ENCODE assay signal across 1 cellular context in the genomic region with DNA sequence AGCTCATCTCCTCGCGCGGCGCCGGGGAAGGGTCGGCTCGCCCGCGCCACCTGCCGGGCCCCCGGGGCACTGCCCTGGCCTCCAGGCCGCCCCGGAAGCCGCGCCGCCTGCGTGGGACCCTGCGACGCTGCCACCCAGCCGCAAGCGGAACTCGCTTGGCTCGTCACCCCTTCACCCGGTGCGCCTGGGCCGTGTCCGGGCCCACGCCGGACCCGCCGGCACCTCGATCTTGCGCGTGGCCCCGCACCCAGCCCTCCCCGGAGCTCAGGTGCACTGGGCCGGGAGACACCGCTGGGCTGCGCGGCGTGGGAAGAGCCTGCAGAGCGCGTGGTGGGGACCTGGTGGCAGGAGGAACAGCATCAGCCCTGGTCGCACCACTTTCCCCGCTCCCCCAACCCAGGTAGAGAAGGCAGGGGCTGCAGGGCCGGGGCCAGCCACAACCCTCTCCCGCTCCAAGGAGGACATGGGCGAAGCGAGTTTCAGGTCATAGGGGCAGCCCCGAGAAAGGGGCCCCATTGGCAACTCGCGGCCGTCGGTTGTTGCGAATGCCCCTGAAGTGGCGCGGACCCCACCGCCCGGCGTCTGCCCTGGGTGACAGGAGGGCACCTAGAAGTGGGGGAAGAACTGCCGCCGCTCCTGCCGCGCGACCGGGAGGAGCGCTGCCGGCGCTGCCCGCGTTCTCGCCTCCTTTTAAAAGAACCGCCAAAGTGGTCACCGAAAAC.
TF ChIP-seq lines count a peak whose summit lies in the region.

No MANE protein-coding gene starts in this region.

TF ChIP-seq in HepG2, 621 proteins besides CTCF, POLR2A, EP300 and RAD21 (continued from another document and continues in another):
- TF ChIP-seq, protein P1, sequence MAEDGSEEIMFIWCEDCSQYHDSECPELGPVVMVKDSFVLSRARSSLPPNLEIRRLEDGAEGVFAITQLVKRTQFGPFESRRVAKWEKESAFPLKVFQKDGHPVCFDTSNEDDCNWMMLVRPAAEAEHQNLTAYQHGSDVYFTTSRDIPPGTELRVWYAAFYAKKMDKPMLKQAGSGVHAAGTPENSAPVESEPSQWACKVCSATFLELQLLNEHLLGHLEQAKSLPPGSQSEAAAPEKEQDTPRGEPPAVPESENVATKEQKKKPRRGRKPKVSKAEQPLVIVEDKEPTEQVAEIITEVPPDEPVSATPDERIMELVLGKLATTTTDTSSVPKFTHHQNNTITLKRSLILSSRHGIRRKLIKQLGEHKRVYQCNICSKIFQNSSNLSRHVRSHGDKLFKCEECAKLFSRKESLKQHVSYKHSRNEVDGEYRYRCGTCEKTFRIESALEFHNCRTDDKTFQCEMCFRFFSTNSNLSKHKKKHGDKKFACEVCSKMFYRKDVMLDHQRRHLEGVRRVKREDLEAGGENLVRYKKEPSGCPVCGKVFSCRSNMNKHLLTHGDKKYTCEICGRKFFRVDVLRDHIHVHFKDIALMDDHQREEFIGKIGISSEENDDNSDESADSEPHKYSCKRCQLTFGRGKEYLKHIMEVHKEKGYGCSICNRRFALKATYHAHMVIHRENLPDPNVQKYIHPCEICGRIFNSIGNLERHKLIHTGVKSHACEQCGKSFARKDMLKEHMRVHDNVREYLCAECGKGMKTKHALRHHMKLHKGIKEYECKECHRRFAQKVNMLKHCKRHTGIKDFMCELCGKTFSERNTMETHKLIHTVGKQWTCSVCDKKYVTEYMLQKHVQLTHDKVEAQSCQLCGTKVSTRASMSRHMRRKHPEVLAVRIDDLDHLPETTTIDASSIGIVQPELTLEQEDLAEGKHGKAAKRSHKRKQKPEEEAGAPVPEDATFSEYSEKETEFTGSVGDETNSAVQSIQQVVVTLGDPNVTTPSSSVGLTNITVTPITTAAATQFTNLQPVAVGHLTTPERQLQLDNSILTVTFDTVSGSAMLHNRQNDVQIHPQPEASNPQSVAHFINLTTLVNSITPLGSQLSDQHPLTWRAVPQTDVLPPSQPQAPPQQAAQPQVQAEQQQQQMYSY (CRISPR knock-in tag; IDR thresholded peaks at IDR 0.05): no peak
- peak; percentile 61; the same call in 1 of the 2 replicates for TF ChIP-seq ZNF598 (CRISPR knock-in tag; IDR thresholded peaks at IDR 0.05; ENCODE audit: borderline replicate concordance)
- 0 out of 2 replicates have a peak, but pooled peaks have one; percentile 80 for TF ChIP-seq NFATC3 (CRISPR knock-in tag; IDR thresholded peaks at IDR 0.05)
- TF ChIP-seq SATB2 (CRISPR knock-in tag; IDR thresholded peaks at IDR 0.05): no peak
- peak; percentile 81; the same call in 1 of the 2 replicates for TF ChIP-seq BRCA1 (CRISPR knock-in tag; IDR thresholded peaks at IDR 0.05)
- TF ChIP-seq MEIS1 (CRISPR knock-in tag; IDR thresholded peaks at IDR 0.05; ENCODE audit: borderline replicate concordance): no peak
- TF ChIP-seq ATF7 (IDR thresholded peaks at IDR 0.05): no peak
- TF ChIP-seq ATF7 (CRISPR knock-in tag; IDR thresholded peaks at IDR 0.05): peak; percentile 61; the same call in 1 of the 2 replicates
- no peak for TF ChIP-seq KDM1A (CRISPR knock-in tag; IDR thresholded peaks at IDR 0.05)
- TF ChIP-seq SP5 (CRISPR knock-in tag; IDR thresholded peaks at IDR 0.05; ENCODE audit: borderline replicate concordance, low read depth): no peak
- no peak for TF ChIP-seq NFKBIZ (CRISPR knock-in tag; IDR thresholded peaks at IDR 0.05)
- peak; percentile 90 for TF ChIP-seq HOXA3 (CRISPR knock-in tag; IDR thresholded peaks at IDR 0.05)
- TF ChIP-seq TFAP4 (IDR thresholded peaks at IDR 0.05; ENCODE audit: borderline replicate concordance, low read depth): 0 out of 2 replicates have a peak, but pooled peaks have one; percentile 4
- no peak for TF ChIP-seq ZNF263 (CRISPR knock-in tag; IDR thresholded peaks at IDR 0.05)
- TF ChIP-seq LCORL (IDR thresholded peaks at IDR 0.05): no peak
- no peak for TF ChIP-seq LCORL (CRISPR knock-in tag; IDR thresholded peaks at IDR 0.05)
- TF ChIP-seq, protein P2, sequence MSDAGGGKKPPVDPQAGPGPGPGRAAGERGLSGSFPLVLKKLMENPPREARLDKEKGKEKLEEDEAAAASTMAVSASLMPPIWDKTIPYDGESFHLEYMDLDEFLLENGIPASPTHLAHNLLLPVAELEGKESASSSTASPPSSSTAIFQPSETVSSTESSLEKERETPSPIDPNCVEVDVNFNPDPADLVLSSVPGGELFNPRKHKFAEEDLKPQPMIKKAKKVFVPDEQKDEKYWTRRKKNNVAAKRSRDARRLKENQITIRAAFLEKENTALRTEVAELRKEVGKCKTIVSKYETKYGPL (CRISPR knock-in tag; IDR thresholded peaks at IDR 0.05): no peak
- no peak for TF ChIP-seq SRSF9 (IDR thresholded peaks at IDR 0.05; ENCODE audit: borderline replicate concordance, insufficient read depth, low read depth, low read length, poor library complexity, severe bottlenecking)
- TF ChIP-seq SSRP1 (CRISPR knock-in tag; IDR thresholded peaks at IDR 0.05): no peak
- TF ChIP-seq GPN1 (CRISPR knock-in tag; IDR thresholded peaks at IDR 0.05; ENCODE audit: borderline replicate concordance): peak; percentile 67; the same call in 1 of the 2 replicates
- TF ChIP-seq POLR2AphosphoS2 (IDR thresholded peaks at IDR 0.05; ENCODE audit: low read depth, low read length): no peak
- TF ChIP-seq ATAD3A (CRISPR knock-in tag; IDR thresholded peaks at IDR 0.05): no peak
- no peak for TF ChIP-seq HES4 (CRISPR knock-in tag; IDR thresholded peaks at IDR 0.05; ENCODE audit: borderline replicate concordance)
- TF ChIP-seq SP4 (CRISPR knock-in tag; IDR thresholded peaks at IDR 0.05): peak; percentile 73; the same call in 1 of the 2 replicates
- peak; percentile 91 for TF ChIP-seq SIN3B (IDR thresholded peaks at IDR 0.05; ENCODE audit: low read length)
- TF ChIP-seq TARDBP (CRISPR knock-in tag; IDR thresholded peaks at IDR 0.05): peak; percentile 31; the same call in 1 of the 2 replicates
- no peak for TF ChIP-seq SP1 (IDR thresholded peaks at IDR 0.05)
- no peak; the same call in 1 of the 2 replicates for TF ChIP-seq SP1 (CRISPR knock-in tag; IDR thresholded peaks at IDR 0.05)
- no peak for TF ChIP-seq BCL6 (CRISPR knock-in tag; IDR thresholded peaks at IDR 0.05)
- peak; percentile 77; the same call in 1 of the 2 replicates for TF ChIP-seq ZNF788 (CRISPR knock-in tag; IDR thresholded peaks at IDR 0.05; ENCODE audit: borderline replicate concordance)
- TF ChIP-seq, protein P3, sequence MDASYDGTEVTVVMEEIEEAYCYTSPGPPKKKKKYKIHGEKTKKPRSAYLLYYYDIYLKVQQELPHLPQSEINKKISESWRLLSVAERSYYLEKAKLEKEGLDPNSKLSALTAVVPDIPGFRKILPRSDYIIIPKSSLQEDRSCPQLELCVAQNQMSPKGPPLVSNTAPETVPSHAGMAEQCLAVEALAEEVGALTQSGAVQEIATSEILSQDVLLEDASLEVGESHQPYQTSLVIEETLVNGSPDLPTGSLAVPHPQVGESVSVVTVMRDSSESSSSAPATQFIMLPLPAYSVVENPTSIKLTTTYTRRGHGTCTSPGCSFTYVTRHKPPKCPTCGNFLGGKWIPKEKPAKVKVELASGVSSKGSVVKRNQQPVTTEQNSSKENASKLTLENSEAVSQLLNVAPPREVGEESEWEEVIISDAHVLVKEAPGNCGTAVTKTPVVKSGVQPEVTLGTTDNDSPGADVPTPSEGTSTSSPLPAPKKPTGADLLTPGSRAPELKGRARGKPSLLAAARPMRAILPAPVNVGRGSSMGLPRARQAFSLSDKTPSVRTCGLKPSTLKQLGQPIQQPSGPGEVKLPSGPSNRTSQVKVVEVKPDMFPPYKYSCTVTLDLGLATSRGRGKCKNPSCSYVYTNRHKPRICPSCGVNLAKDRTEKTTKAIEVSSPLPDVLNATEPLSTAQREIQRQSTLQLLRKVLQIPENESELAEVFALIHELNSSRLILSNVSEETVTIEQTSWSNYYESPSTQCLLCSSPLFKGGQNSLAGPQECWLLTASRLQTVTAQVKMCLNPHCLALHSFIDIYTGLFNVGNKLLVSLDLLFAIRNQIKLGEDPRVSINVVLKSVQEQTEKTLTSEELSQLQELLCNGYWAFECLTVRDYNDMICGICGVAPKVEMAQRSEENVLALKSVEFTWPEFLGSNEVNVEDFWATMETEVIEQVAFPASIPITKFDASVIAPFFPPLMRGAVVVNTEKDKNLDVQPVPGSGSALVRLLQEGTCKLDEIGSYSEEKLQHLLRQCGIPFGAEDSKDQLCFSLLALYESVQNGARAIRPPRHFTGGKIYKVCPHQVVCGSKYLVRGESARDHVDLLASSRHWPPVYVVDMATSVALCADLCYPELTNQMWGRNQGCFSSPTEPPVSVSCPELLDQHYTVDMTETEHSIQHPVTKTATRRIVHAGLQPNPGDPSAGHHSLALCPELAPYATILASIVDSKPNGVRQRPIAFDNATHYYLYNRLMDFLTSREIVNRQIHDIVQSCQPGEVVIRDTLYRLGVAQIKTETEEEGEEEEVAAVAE (CRISPR knock-in tag; IDR thresholded peaks at IDR 0.05; ENCODE audit: borderline replicate concordance): no peak
- TF ChIP-seq E2F5 (CRISPR knock-in tag; conservative IDR thresholded peaks at IDR 0.05): no peak
- no peak for TF ChIP-seq HOXA5 (CRISPR knock-in tag; IDR thresholded peaks at IDR 0.05)
- no peak for TF ChIP-seq IRF9 (CRISPR knock-in tag; IDR thresholded peaks at IDR 0.05; ENCODE audit: borderline replicate concordance)
- TF ChIP-seq EEA1 (CRISPR knock-in tag; IDR thresholded peaks at IDR 0.05; ENCODE audit: borderline replicate concordance): no peak
- TF ChIP-seq, protein P4, sequence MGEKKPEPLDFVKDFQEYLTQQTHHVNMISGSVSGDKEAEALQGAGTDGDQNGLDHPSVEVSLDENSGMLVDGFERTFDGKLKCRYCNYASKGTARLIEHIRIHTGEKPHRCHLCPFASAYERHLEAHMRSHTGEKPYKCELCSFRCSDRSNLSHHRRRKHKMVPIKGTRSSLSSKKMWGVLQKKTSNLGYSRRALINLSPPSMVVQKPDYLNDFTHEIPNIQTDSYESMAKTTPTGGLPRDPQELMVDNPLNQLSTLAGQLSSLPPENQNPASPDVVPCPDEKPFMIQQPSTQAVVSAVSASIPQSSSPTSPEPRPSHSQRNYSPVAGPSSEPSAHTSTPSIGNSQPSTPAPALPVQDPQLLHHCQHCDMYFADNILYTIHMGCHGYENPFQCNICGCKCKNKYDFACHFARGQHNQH (CRISPR knock-in tag; IDR thresholded peaks at IDR 0.05): peak; percentile 37; the same call in 1 of the 2 replicates
- TF ChIP-seq GTF2F1 (IDR thresholded peaks at IDR 0.05; ENCODE audit: low read length): no peak
- TF ChIP-seq ZBTB49 (CRISPR knock-in tag; IDR thresholded peaks at IDR 0.05; ENCODE audit: borderline replicate concordance): no peak
- peak; percentile 70; the same call in 1 of the 2 replicates for TF ChIP-seq TFDP1 (CRISPR knock-in tag; IDR thresholded peaks at IDR 0.05; ENCODE audit: borderline replicate concordance)
- TF ChIP-seq RAD51 (IDR thresholded peaks at IDR 0.05; ENCODE audit: borderline replicate concordance): no peak
- TF ChIP-seq MXI1 (IDR thresholded peaks at IDR 0.05; ENCODE audit: borderline replicate concordance, low read depth, low read length): peak; percentile 87; the same call in 2 of the 3 replicates
